ENCODE assay signal across 1 cellular context in the genomic region with DNA sequence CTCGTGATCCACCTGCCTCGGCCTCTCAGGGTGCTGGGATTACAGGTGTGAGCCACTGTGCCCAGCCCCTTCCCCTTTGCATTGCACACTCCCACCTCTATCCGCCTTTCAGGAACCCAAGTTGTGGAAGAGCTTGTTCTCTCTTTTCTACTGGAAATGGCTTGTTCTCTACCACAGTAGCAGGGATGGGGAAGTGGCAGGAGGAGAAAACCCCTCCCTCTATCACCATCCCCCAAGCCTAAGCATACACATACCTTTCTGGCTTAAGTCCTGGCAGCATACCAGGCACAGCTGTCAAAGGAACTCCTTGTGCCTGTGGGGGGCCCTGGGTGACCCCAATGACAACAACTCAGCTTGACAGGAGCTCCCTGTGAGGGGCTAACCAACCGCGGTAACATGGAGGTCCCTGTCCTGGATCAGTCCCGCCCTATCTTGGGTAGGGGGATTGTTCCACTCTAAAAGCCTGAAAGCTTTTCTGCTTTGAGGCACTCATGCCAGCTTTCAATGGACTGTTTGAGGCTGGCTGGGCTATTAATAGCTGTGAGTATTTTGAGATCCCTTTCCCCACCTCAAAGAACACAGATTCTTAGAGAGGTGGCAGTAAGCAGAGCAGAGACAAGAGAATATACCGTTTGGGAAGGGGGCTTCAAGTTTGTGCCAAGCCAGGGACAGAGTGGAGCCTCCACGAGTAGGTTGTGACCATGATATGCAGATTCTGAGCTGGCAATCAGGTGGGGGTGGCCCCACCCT.
TF ChIP-seq lines count a peak whose summit lies in the region.

No MANE protein-coding gene starts in this region.

TF ChIP-seq in K562, 482 proteins besides CTCF, POLR2A, EP300 and RAD21:
- TF ChIP-seq SPI1 (IDR thresholded peaks at IDR 0.05; ENCODE audit: borderline replicate concordance, low read depth, low read length) (peak; percentile 17; the same call in 1 of the 2 replicates), PKNOX1 (IDR thresholded peaks at IDR 0.05) (no peak)
